In the genomic region with DNA sequence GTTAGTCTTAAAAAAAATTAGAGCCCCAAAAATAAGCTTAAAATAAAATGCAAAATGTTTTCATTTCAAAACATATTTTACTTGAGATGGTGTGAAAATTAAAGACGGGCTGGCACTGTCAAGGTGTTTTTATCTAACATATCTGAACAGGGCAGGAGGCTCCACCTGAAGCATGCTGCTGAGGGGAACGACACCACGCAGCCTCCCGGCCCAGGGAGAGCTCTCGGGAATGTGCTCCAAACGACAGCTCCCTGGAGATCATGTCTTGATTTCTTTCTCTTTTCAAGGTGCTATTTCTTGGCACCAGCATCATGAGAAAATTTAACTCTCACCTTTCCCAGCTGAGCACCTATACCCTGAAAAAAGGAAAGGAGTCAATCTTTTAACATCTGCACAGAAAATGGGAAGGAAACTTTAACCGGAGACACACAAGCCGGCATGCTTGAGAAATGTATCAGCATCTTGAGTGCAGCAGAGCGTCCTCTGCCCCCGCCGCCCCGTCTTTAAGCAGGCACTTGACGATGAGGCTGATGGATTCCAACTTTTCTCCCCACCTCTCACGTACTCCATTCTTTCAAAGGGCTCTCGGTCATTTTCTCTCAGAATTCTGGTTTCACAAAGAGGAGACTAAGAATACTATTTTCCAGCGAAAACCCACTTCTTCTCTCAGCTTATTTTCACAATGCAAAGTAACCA, we compare ENCODE assay signal across 28 cellular contexts.
"Had no signal": no experiment of that assay in that cellular context is flagged by ENCODE, and none has a peak within 500 bp of the region (broad histone marks: within the 10 kb centered on the region; RNA-seq: fewer than 3 reads in every experiment).

No MANE protein-coding gene starts in this region.

- H3K4me1 Mint-ChIP-seq: activated CD4-positive, alpha-beta T cell treated with anti-CD3 and anti-CD28 coated beads for 36 hours had no signal

- H3K4me3 ChIP-seq: pancreas, right lobe of liver, smooth muscle cell, upper lobe of right lung had no signal

- FAIRE-seq: colon, endothelial cell of umbilical vein, islet of Langerhans, pancreas, TTC549 had no signal

- DNase-seq: activated CD4-positive, alpha-beta T cell treated with anti-CD3 and anti-CD28 coated beads for 36 hours; activated CD4-positive, alpha-beta T cell treated with anti-CD3 and anti-CD28 coated beads, Interleukin-2, amount 50 U/mL, for 4 hours; activated CD8-positive, alpha-beta memory T cell treated with anti-CD3 and anti-CD28 coated beads, Interleukin-2, amount 50 U/mL, for 48 hours; activated T-cell treated with anti-CD3 and anti-CD28 coated beads, Interleukin-2, amount 50 U/mL, for 4 hours; anterior cingulate cortex; central memory CD4-positive, alpha-beta T cell; effector memory CD4-positive, alpha-beta T cell; foreskin melanocyte; glutamatergic neuron; hypothalamus; left cardiac atrium; midbrain; pancreas; stimulated activated CD4-positive, alpha-beta T cell treated with anti-CD3 and anti-CD28 coated beads, Interleukin-2, amount 100 ng/mL, for 48 hours; stimulated activated CD8-positive, alpha-beta memory T cell treated with anti-CD3 and anti-CD28 coated beads, Interleukin-4, amount 100 ng/mL, for 48 hours; stimulated activated naive CD4-positive, alpha-beta T cell; T-helper 1 cell had no signal

- H3K4me3 Mint-ChIP-seq: activated CD4-positive, alpha-beta T cell treated with anti-CD3 and anti-CD28 coated beads for 36 hours; activated naive CD4-positive, alpha-beta T cell treated with anti-CD3 and anti-CD28 coated beads, Interleukin-2, amount 50 U/mL, for 24 hours; activated T-cell treated with anti-CD3 and anti-CD28 coated beads, Interleukin-2, amount 50 U/mL, for 4 hours; natural killer cell treated with Interleukin-12 subunit alpha and Interleukin-12 subunit beta and Interleukin-15 and Interleukin-18, amount 100 ng/mL, for 72 hours had no signal

- H3K9me3 Mint-ChIP-seq: activated naive CD4-positive, alpha-beta T cell treated with anti-CD3 and anti-CD28 coated beads, Interleukin-2, amount 50 U/mL, for 24 hours; activated T-cell treated with anti-CD3 and anti-CD28 coated beads, Interleukin-2, amount 50 U/mL, for 4 hours; natural killer cell treated with Interleukin-12 subunit alpha and Interleukin-12 subunit beta and Interleukin-15 and Interleukin-18, amount 100 ng/mL, for 72 hours had no signal

- H3K36me3 ChIP-seq: pancreas, right lobe of liver, upper lobe of right lung had no signal

- H3K4me2 ChIP-seq: smooth muscle cell had no signal

- H3K27ac ChIP-seq: neutrophil, pancreas, right lobe of liver, upper lobe of right lung had no signal

- H3K36me3 Mint-ChIP-seq: natural killer cell treated with Interleukin-12 subunit alpha and Interleukin-12 subunit beta and Interleukin-15 and Interleukin-18, amount 100 ng/mL, for 72 hours had no signal

- H3K27ac Mint-ChIP-seq: activated CD4-positive, alpha-beta T cell treated with anti-CD3 and anti-CD28 coated beads for 36 hours; activated naive CD4-positive, alpha-beta T cell treated with anti-CD3 and anti-CD28 coated beads, Interleukin-2, amount 50 U/mL, for 24 hours; natural killer cell treated with Interleukin-12 subunit alpha and Interleukin-12 subunit beta and Interleukin-15 and Interleukin-18, amount 100 ng/mL, for 72 hours had no signal

- H3K27me3 ChIP-seq: neutrophil, pancreas, right lobe of liver, upper lobe of right lung had no signal

- ATAC-seq: activated CD4-positive, alpha-beta T cell treated with anti-CD3 and anti-CD28 coated beads for 36 hours; activated T-cell treated with anti-CD3 and anti-CD28 coated beads, Interleukin-2, amount 50 U/mL, for 4 hours; esophagus mucosa; left cardiac atrium; natural killer cell treated with Interleukin-12 subunit alpha and Interleukin-12 subunit beta and Interleukin-15 and Interleukin-18, amount 100 ng/mL, for 72 hours; pancreas; right lobe of liver; upper lobe of right lung had no signal

- H3K27me3 Mint-ChIP-seq: activated CD4-positive, alpha-beta T cell treated with anti-CD3 and anti-CD28 coated beads for 36 hours; activated naive CD4-positive, alpha-beta T cell treated with anti-CD3 and anti-CD28 coated beads, Interleukin-2, amount 50 U/mL, for 24 hours; natural killer cell treated with Interleukin-12 subunit alpha and Interleukin-12 subunit beta and Interleukin-15 and Interleukin-18, amount 100 ng/mL, for 72 hours had no signal

- H3K4me1 ChIP-seq: pancreas, upper lobe of right lung had no signal

- H3K9me3 ChIP-seq: neutrophil, pancreas, right lobe of liver, upper lobe of right lung had no signal
